ENCODE assay signal across 7 cellular contexts in genomic region chr19:14023404-14024235, GRCh38. TPM values are rescaled to one million over a fixed set of nuclear protein-coding genes. Genes with fewer than 3 reads are reported as not detected.
DNase-seq lines count a peak whose midpoint lies in the region; ATAC-seq, FAIRE-seq and TF ChIP-seq lines count a peak whose summit lies in the region.
"Had no signal": no experiment of that assay in that cellular context is flagged by ENCODE, and none has a peak within 500 bp of the region (broad histone marks: within the 10 kb centered on the region; RNA-seq: fewer than 3 reads in every experiment).

No MANE protein-coding gene starts in this region.

- no peak for DNase-seq in GM12891 (ENCODE audit: insufficient read length, low spot score)
- DNase-seq in OCI-M1 (lab: John Stamatoyannopoulos, UW) = peak; percentile 99
- peak; percentile 55 for DNase-seq in foreskin melanocyte
- DNase-seq in activated effector memory CD4-positive, alpha-beta T cell treated with anti-CD3 and anti-CD28 coated beads, Interleukin-2, amount 50 U/mL, for 16 hours = no peak

- no peak for ATAC-seq in HG03139 (IDR thresholded peaks at IDR 0.05; ENCODE audit: unreplicated experiment)
- ATAC-seq in HG03439 (IDR thresholded peaks at IDR 0.05; ENCODE audit: unreplicated experiment) = no peak

- TF ChIP-seq POLR2A in GM12891 (IDR thresholded peaks at IDR 0.05; ENCODE audit: low read depth, low read length) = no peak

- peak; percentile 40 for FAIRE-seq in GM12891 (lab: Jason Lieb, UNC)

TF ChIP-seq in GM12891, 5 proteins besides CTCF, POLR2A, EP300 and RAD21:
- TF ChIP-seq PAX5 (IDR thresholded peaks at IDR 0.05; ENCODE audit: insufficient read depth, low read length, severe bottlenecking) (no peak), POU2F2 (IDR thresholded peaks at IDR 0.05; ENCODE audit: low read depth, low read length) (no peak), POLR2AphosphoS5 (IDR thresholded peaks at IDR 0.05; ENCODE audit: low read depth, low read length) (no peak), TAF1 (IDR thresholded peaks at IDR 0.05; ENCODE audit: low read depth, low read length) (no peak), SPI1 (IDR thresholded peaks at IDR 0.05; ENCODE audit: low read depth, low read length) (no peak)

RNA-seq across cellular contexts. Expression of gene RLN3, which starts 4.3 kb away (rescaled TPM):
- not detected for polyA plus RNA-seq in GM12891 (2012; ENCODE audit: low read depth, missing spikeins)
- polyA plus RNA-seq: adipose tissue had no signal

RNA-seq across cellular contexts. Expression of gene IL27RA, which starts 7.9 kb away (rescaled TPM):
- polyA plus RNA-seq in GM12891 (2012; ENCODE audit: low read depth, missing spikeins) = 18.4 TPM

RNA-seq across cellular contexts. Expression of gene RFX1, which starts 17.5 kb away (rescaled TPM):
- polyA plus RNA-seq in GM12891 (2012; ENCODE audit: low read depth, missing spikeins) = 3.4 TPM

RNA-seq across cellular contexts. Expression of gene PALM3, which starts 38.3 kb away (rescaled TPM):
- polyA plus RNA-seq in GM12891 (2012; ENCODE audit: low read depth, missing spikeins) = not detected

RNA-seq across cellular contexts. Expression of gene MISP3, which starts 49.0 kb away (rescaled TPM):
- polyA plus RNA-seq in GM12891 (2012; ENCODE audit: low read depth, missing spikeins) = 0.54 TPM

Comparison
In these comparisons a context has a peak if more than half of its experiments do, and no peak if none do; other contexts are left out.
1. DNase-seq: peak in OCI-M1 (single experiment) and foreskin melanocyte (single experiment); none in GM12891 (single experiment) and activated effector memory CD4-positive, alpha-beta T cell treated with anti-CD3 and anti-CD28 coated beads, Interleukin-2, amount 50 U/mL, for 16 hours (single experiment).